In genomic region chr6:10981409-10981808, GRCh38 we compare ENCODE assay signal across 32 cellular contexts.
"Had no signal": no experiment of that assay in that cellular context is flagged by ENCODE, and none has a peak within 500 bp of the region (broad histone marks: within the 10 kb centered on the region; RNA-seq: fewer than 3 reads in every experiment).

No MANE protein-coding gene starts in this region.

- H3K27ac ChIP-seq: PC-9, RWPE1, SJCRH30, SK-N-MC had no signal

- H3K4me3 ChIP-seq: PC-9, SJCRH30, SK-N-MC had no signal

- DNase-seq: NCI-H1048, NCI-H1092 treated with DMSO at 0.1 percent for 48 hours, NCI-H1105 treated with DMSO at 0.1 percent for 48 hours, NCI-H1417, NCI-H1436, NCI-H146, NCI-H1694, NCI-H187, NCI-H1930, NCI-H2029 treated with DMSO at 0.1 percent for 48 hours, NCI-H2081 treated with DMSO at 0.1 percent for 48 hours, NCI-H2107, NCI-H2171, NCI-H226, NCI-H446 treated with DMSO at 0.1 percent for 48 hours, NCI-H510A, NCI-H524, NCI-H526, NCI-H69, NCI-H748 treated with DMSO at 0.1 percent for 48 hours, NCI-H82, PC-9, SHP77, SIG-M5, SJCRH30, T-cell had no signal

- FAIRE-seq: RCC 7860 had no signal

- H2AFZ ChIP-seq: PC-9 had no signal

- H3K4me1 ChIP-seq: SJCRH30 had no signal

- H3K4me2 ChIP-seq: PC-9 had no signal

- H3K9me3 ChIP-seq: SJCRH30 had no signal

- ATAC-seq: Panc1, Right ventricle myocardium inferior, SK-N-SH treated with all-trans-retinoic acid at 6 μM for 48 hours, T-cell had no signal

- H3K27me3 ChIP-seq: SJCRH30 had no signal

- H3K36me3 ChIP-seq: SJCRH30 had no signal
